In genomic region chr20:62644044-62644795, GRCh38 we compare ENCODE assay signal across 1 cellular context.
TF ChIP-seq lines count a peak whose summit lies in the region.

No MANE protein-coding gene starts in this region.

TF ChIP-seq in HepG2, 621 proteins besides CTCF, POLR2A, EP300 and RAD21 (continued from another document):
- TF ChIP-seq ZNF18 (CRISPR knock-in tag; IDR thresholded peaks at IDR 0.05; ENCODE audit: insufficient replicate concordance) (peak; percentile 17), ZNF274 (CRISPR knock-in tag; IDR thresholded peaks at IDR 0.05) (no peak), HNF1A (IDR thresholded peaks at IDR 0.05; ENCODE audit: low read depth) (no peak), HNF1A (CRISPR knock-in tag; IDR thresholded peaks at IDR 0.05; ENCODE audit: borderline replicate concordance) (peak; percentile 32; the same call in 1 of the 2 replicates), CENPT (CRISPR knock-in tag; IDR thresholded peaks at IDR 0.05; ENCODE audit: low read depth) (no peak), ARID3A (IDR thresholded peaks at IDR 0.05; ENCODE audit: low read depth, low read length) (no peak), GTF2F1 (IDR thresholded peaks at IDR 0.05; ENCODE audit: low read length) (no peak), YEATS2 (CRISPR knock-in tag; IDR thresholded peaks at IDR 0.05; ENCODE audit: borderline replicate concordance) (no peak), AKAP8 (CRISPR knock-in tag; IDR thresholded peaks at IDR 0.05) (peak; percentile 66; the same call in 1 of the 2 replicates), ZNF512B (CRISPR knock-in tag; IDR thresholded peaks at IDR 0.05; ENCODE audit: borderline replicate concordance) (no peak), ZNF276 (CRISPR knock-in tag; IDR thresholded peaks at IDR 0.05; ENCODE audit: low read depth) (no peak), ZNF629 (CRISPR knock-in tag; conservative IDR thresholded peaks at IDR 0.05) (no peak), BORCS8-MEF2B (CRISPR knock-in tag; IDR thresholded peaks at IDR 0.05) (peak; percentile 4; the same call in 1 of the 2 replicates), SNRNP70 (IDR thresholded peaks at IDR 0.05; ENCODE audit: low read depth, low read length) (no peak), HNRNPLL (IDR thresholded peaks at IDR 0.05; ENCODE audit: low read depth, low read length, poor library complexity, severe bottlenecking) (peak; percentile 15), PAWR (CRISPR knock-in tag; IDR thresholded peaks at IDR 0.05; ENCODE audit: borderline replicate concordance) (no peak; the same call in 1 of the 2 replicates), HMGXB4 (CRISPR knock-in tag; IDR thresholded peaks at IDR 0.05; ENCODE audit: borderline replicate concordance in 1 of 2, low read depth in 1 of 2) (0 out of 4 replicates have a peak, but pooled peaks of 1 of the 2 experiments have one; percentile 16), CC2D1A (CRISPR knock-in tag; IDR thresholded peaks at IDR 0.05) (no peak), GABPB1 (CRISPR knock-in tag; IDR thresholded peaks at IDR 0.05) (0 out of 2 replicates have a peak, but pooled peaks have one; percentile 13), MTA1 (CRISPR knock-in tag; IDR thresholded peaks at IDR 0.05; ENCODE audit: borderline replicate concordance) (peak; percentile 22; the same call in 1 of the 2 replicates), ASH2L (IDR thresholded peaks at IDR 0.05; ENCODE audit: insufficient read length, low read depth, low read length) (no peak), ZNF292 (CRISPR knock-in tag; IDR thresholded peaks at IDR 0.05; ENCODE audit: borderline replicate concordance, low read depth) (no peak), ZBTB21 (CRISPR knock-in tag; IDR thresholded peaks at IDR 0.05) (0 out of 2 replicates have a peak, but pooled peaks have one; percentile 18), ZBTB4 (CRISPR knock-in tag; IDR thresholded peaks at IDR 0.05; ENCODE audit: borderline replicate concordance) (no peak), ZBTB42 (CRISPR knock-in tag; IDR thresholded peaks at IDR 0.05) (peak; percentile 79; the same call in 1 of the 2 replicates), ATF7 (IDR thresholded peaks at IDR 0.05) (no peak), ATF7 (CRISPR knock-in tag; IDR thresholded peaks at IDR 0.05) (0 out of 2 replicates have a peak, but pooled peaks have one; percentile 27), MIXL1 (CRISPR knock-in tag; IDR thresholded peaks at IDR 0.05) (no peak), NR2F1 (CRISPR knock-in tag; IDR thresholded peaks at IDR 0.05) (no peak), GPN1 (CRISPR knock-in tag; IDR thresholded peaks at IDR 0.05; ENCODE audit: borderline replicate concordance) (peak; percentile 77; the same call in 1 of the 2 replicates), ZNF296 (CRISPR knock-in tag; conservative IDR thresholded peaks at IDR 0.05) (peak; percentile 85), NFATC3 (CRISPR knock-in tag; IDR thresholded peaks at IDR 0.05) (no peak), ZSCAN31 (CRISPR knock-in tag; IDR thresholded peaks at IDR 0.05; ENCODE audit: low read depth) (no peak), E2F2 (CRISPR knock-in tag; IDR thresholded peaks at IDR 0.05; ENCODE audit: borderline replicate concordance) (no peak), CHD4 (IDR thresholded peaks at IDR 0.05; ENCODE audit: borderline replicate concordance, low read length) (no peak), ZNF776 (CRISPR knock-in tag; IDR thresholded peaks at IDR 0.05) (peak; percentile 35; the same call in 1 of the 2 replicates), STAT5B (CRISPR knock-in tag; IDR thresholded peaks at IDR 0.05) (no peak), ZNF547 (CRISPR knock-in tag; IDR thresholded peaks at IDR 0.05) (no peak), ZNF460 (CRISPR knock-in tag; IDR thresholded peaks at IDR 0.05; ENCODE audit: borderline replicate concordance) (no peak), ZNF800 (CRISPR knock-in tag; IDR thresholded peaks at IDR 0.05) (no peak)
